8 cellular contexts compared by ENCODE assay signal in the genomic region with DNA sequence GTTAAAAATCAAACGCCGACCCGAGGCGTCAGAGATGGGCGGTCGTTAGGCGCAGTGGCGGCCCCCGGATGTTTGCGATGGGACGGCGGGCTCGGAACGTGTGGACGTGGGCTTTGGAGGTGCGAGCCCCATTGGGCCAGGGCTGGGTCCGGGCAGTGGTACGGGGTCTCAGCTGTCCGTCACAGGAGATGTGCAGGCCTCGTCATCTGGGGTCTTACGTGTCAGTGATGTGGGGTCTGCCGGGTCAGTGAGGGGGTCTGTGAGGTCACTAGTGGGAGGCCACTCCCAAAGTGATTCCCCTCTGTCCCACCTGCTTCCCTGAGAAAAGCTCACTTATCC. TPM values are rescaled to one million over a fixed set of nuclear protein-coding genes. Genes with fewer than 3 reads are reported as not detected.
A peak's percentile ranks its signal among the peaks of the same experiment; 100 is the strongest.
DNase-seq lines count a peak whose midpoint lies in the region; ATAC-seq and TF ChIP-seq lines count a peak whose summit lies in the region.

No MANE protein-coding gene starts in this region.

- H3K27ac Mint-ChIP-seq in T-cell, result peak overlapping the region; percentile 94 to 97

- peak in 2 of 34 experiments; percentile 55 to 65 for DNase-seq in T-cell
- DNase-seq in fibroblast of villous mesenchyme (ENCODE audit: low read depth), result no peak
- no peak for DNase-seq in retinal pigment epithelial cell (ENCODE audit: low read depth)
- DNase-seq in HPDE6-E6E7 (ENCODE audit: extremely low spot score), result no peak
- DNase-seq in NCI-H226, result no peak
- no peak for DNase-seq in COR-L47 (lab: John Stamatoyannopoulos, UW)

- CTCF ChIA-PET in T-cell (lab: Charles Lee), result interaction anchor here in 1 of 2 donors (0.7 kb wide), 1 partner anchor 137 kb away, joined by 3 read pairs; no protein-coding TSS in a partner anchor

- peak overlapping the region; percentile 82 to 95 (median 91) for H3K4me3 Mint-ChIP-seq in T-cell

- H3K4me1 Mint-ChIP-seq in T-cell, result peaks cover 17 to 24% (median 22%) of the 10 kb centered on the region in 3 donors

- H3K27me3 Mint-ChIP-seq in T-cell, result no peaks in the 10 kb centered on the region

- H3K4me3 ChIP-seq in fibroblast of villous mesenchyme (ENCODE audit: low read depth, low read length) (peak overlapping the region; percentile 87), retinal pigment epithelial cell (ENCODE audit: low read length) (peak overlapping the region; percentile 70)

- peak; percentile 4 for ATAC-seq in GM18498 (IDR thresholded peaks at IDR 0.05; ENCODE audit: unreplicated experiment)
- ATAC-seq in T-cell (replicated peaks in 1 of 4), result no peak
- no peak for ATAC-seq in HG03521 (IDR thresholded peaks at IDR 0.05; ENCODE audit: unreplicated experiment)

- POLR2A ChIA-PET in T-cell (lab: Charles Lee), result interaction anchor here (1.0 to 1.5 kb wide), 2 partner anchors 21 to 81 kb away, joined by 3 to 4 read pairs; a partner anchor contains a TSS

- TF ChIP-seq CTCF in fibroblast of villous mesenchyme (IDR thresholded peaks at IDR 0.05; ENCODE audit: insufficient read depth, low read depth, low read length) (no peak), retinal pigment epithelial cell (conservative IDR thresholded peaks at IDR 0.05; ENCODE audit: low read depth, low read length) (no peak)

- peaks cover 12% of the 10 kb centered on the region for H3K36me3 Mint-ChIP-seq in T-cell

- H3K9me3 Mint-ChIP-seq in T-cell, result peaks cover 4 to 19% (median 14%) of the 10 kb centered on the region in 3 donors

RNA-seq across cellular contexts. Expression of a gene that starts 21.6 kb away (rescaled TPM):
- total RNA-seq in T-cell (100 to 1,000 TPM in 1 of 5 donors, 10 to 100 TPM in 4; 84.2 to 107 (median 86.0) TPM), fibroblast of villous mesenchyme (48.8 and 51.9 TPM in 2 replicates)

RNA-seq across cellular contexts. Expression of a gene that starts 47.1 kb away (rescaled TPM):
- 10 to 100 TPM in 3 of 5 donors, 1 to 10 TPM in 2; 5.1 to 13.1 (median 12.1) TPM for total RNA-seq in T-cell
- total RNA-seq in fibroblast of villous mesenchyme, result 7.7 and 14.2 TPM in 2 replicates
